7 cellular contexts compared by ENCODE assay signal in the genomic region with DNA sequence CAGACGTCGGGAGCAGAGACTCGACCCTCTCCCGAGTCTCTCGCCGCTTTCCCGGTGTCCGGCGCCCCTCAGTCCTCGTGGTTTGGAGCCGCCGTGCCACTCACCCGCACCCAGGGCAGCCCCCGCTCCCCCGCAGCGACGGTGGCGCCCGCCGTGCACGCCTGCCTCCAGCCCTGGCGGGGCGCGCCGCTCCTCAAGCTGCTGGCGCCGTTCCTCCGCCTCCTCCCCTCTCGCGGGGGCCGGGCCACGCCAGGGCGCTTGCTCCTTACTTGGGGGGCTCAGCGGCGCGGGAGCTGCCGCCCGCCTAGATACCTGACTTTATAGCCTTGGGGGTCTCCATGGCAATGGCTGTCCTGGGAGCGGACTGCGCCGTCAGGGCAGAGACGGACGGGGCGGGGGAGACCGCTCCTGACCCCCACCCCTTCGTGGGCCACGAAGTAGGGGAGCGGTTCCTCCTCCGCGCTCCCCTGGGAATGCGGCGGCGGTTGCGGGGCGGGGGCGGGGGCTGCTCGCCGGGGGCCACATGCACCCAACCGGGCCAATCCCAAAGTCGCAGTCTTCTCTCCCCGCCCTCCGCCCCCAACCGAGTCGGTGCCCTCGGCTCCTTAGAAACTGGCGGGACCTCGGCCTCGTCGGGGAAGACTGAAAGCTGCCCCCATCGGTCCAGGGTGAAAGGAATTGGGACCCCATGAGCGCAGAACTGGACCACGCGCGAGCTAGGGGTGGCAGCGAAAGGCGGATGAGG. TPM values are rescaled to one million over a fixed set of nuclear protein-coding genes. Genes with fewer than 3 reads are reported as not detected.
DNase-seq lines count a peak whose midpoint lies in the region; ATAC-seq and TF ChIP-seq lines count a peak whose summit lies in the region.

A gene with protein sequence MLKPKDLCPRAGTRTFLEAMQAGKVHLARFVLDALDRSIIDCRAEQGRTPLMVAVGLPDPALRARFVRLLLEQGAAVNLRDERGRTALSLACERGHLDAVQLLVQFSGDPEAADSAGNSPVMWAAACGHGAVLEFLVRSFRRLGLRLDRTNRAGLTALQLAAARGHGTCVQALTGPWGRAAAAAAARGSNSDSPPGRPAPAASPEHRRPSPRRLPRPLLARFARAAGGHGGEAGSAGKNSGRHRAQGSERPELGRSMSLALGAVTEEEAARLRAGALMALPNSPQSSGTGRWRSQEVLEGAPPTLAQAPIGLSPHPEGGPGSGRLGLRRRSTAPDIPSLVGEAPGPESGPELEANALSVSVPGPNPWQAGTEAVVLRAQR (minus strand): TSS at position 195 of the 745 bp plus-strand sequence. CDS start 478 bp downstream, outside the sequence.

- H3K4me1 Mint-ChIP-seq in activated naive CD4-positive, alpha-beta T cell treated with anti-CD3 and anti-CD28 coated beads, Interleukin-2, amount 10 ng/mL, durations not matched to agents 7 days and 5 days, result peaks cover 7% of the 10 kb centered on the region

- H3K27ac ChIP-seq in hepatocyte, result no peak within 1 kb of the TSS

- CTCF ChIA-PET in activated naive CD4-positive, alpha-beta T cell treated with anti-CD3 and anti-CD28 coated beads, Interleukin-2, amount 10 ng/mL, durations not matched to agents 7 days and 5 days (lab: Charles Lee), result interaction anchor here (0.7 to 1.9 kb wide), 7 partner anchors 8 to 262 kb away, joined by 3 to 21 read pairs (median 4); partner anchors contain the start of gene PLCB2

- H2AFZ ChIP-seq in hepatocyte, result peak within 1 kb of the TSS; percentile 78

- no peaks in the 10 kb centered on the region for H3K9me2 ChIP-seq in hepatocyte (replicated peaks; ENCODE audit: insufficient read depth)

- no peaks in the 10 kb centered on the region for H3K9me3 Mint-ChIP-seq in activated naive CD4-positive, alpha-beta T cell treated with anti-CD3 and anti-CD28 coated beads, Interleukin-2, amount 10 ng/mL, durations not matched to agents 7 days and 5 days

- no peaks in the 10 kb centered on the region for H4K20me1 ChIP-seq in hepatocyte (ENCODE audit: insufficient read depth, poor library complexity, severe bottlenecking)

- DNase-seq in NCI-H2171 (lab: John Stamatoyannopoulos, UW), result peak; percentile 64
- DNase-seq in activated naive CD4-positive, alpha-beta T cell treated with anti-CD3 and anti-CD28 coated beads, Interleukin-2, amount 10 ng/mL, durations not matched to agents 7 days and 5 days, result peak; percentile 60
- no peak for DNase-seq in hepatocyte (ENCODE audit: low spot score)
- DNase-seq in stimulated activated CD4-positive, alpha-beta T cell treated with anti-CD3 and anti-CD28 coated beads, Interleukin-2, amount 100 ng/mL, for 4 hours (ENCODE audit: low read depth), result peak; percentile 19
- no peak for DNase-seq in NCI-H187 (lab: John Stamatoyannopoulos, UW)
- DNase-seq in A172 (ENCODE audit: low spot score), result no peak

- H3K36me3 ChIP-seq in hepatocyte (replicated peaks; ENCODE audit: insufficient read depth, low read depth), result no peaks in the 10 kb centered on the region

- peak within 1 kb of the TSS; percentile 66 for H3K4me3 Mint-ChIP-seq in activated naive CD4-positive, alpha-beta T cell treated with anti-CD3 and anti-CD28 coated beads, Interleukin-2, amount 10 ng/mL, durations not matched to agents 7 days and 5 days

- no peaks in the 10 kb centered on the region for H3K9me3 ChIP-seq in hepatocyte (ENCODE audit: low read depth)

- no peak within 1 kb of the TSS for H3K4me3 ChIP-seq in hepatocyte

- peak; percentile 24 for ATAC-seq in GM18867 (IDR thresholded peaks at IDR 0.05; ENCODE audit: unreplicated experiment)

- H3K4me1 ChIP-seq in hepatocyte (ENCODE audit: insufficient read depth), result peaks cover 36% of the 10 kb centered on the region

- peaks cover 61% of the 10 kb centered on the region for H3K27me3 ChIP-seq in hepatocyte

- peak within 1 kb of the TSS; percentile 96 for H3K4me2 ChIP-seq in hepatocyte

- no peaks in the 10 kb centered on the region for H3K79me2 ChIP-seq in hepatocyte

- peaks cover 68% of the 10 kb centered on the region for H3K27me3 Mint-ChIP-seq in activated naive CD4-positive, alpha-beta T cell treated with anti-CD3 and anti-CD28 coated beads, Interleukin-2, amount 10 ng/mL, durations not matched to agents 7 days and 5 days

- WGBS in hepatocyte (ENCODE audit: low lambda C conversion rate, missing lambda C conversion rate), result 3% methylated on average over 55 of the region's 76 CpGs

- H3K27ac Mint-ChIP-seq in activated naive CD4-positive, alpha-beta T cell treated with anti-CD3 and anti-CD28 coated beads, Interleukin-2, amount 10 ng/mL, durations not matched to agents 7 days and 5 days, result peak within 1 kb of the TSS; percentile 28

- H3K36me3 Mint-ChIP-seq in activated naive CD4-positive, alpha-beta T cell treated with anti-CD3 and anti-CD28 coated beads, Interleukin-2, amount 10 ng/mL, durations not matched to agents 7 days and 5 days, result peaks cover 4% of the 10 kb centered on the region

- TF ChIP-seq CTCF in hepatocyte (IDR thresholded peaks at IDR 0.05; ENCODE audit: poor library complexity), result no peak

RNA-seq across cellular contexts. Expression of the gene that starts here (rescaled TPM):
- 0.30 TPM in 1 of 2 replicates, not detected in the other for total RNA-seq in hepatocyte
- 0.47 and 1.2 TPM in 2 replicates for polyA plus RNA-seq in hepatocyte
- total RNA-seq in A172 (2014; rRNA removed; shearing (Covaris generic)), result not detected in 2 replicates

Comparison
In these comparisons a context has a peak if more than half of its experiments do, and no peak if none do; other contexts are left out.
1. DNase-seq: peak in NCI-H2171 (single experiment), activated naive CD4-positive, alpha-beta T cell treated with anti-CD3 and anti-CD28 coated beads, Interleukin-2, amount 10 ng/mL, durations not matched to agents 7 days and 5 days (single experiment) and stimulated activated CD4-positive, alpha-beta T cell treated with anti-CD3 and anti-CD28 coated beads, Interleukin-2, amount 100 ng/mL, for 4 hours (single experiment); none in hepatocyte (single experiment), NCI-H187 (0 of 2) and A172 (single experiment).